27 cellular contexts compared by ENCODE assay signal in genomic region chr9:72465602-72466001, GRCh38. TPM values are rescaled to one million over a fixed set of nuclear protein-coding genes. Genes with fewer than 3 reads are reported as not detected.
A peak's percentile ranks its signal among the peaks of the same experiment; 100 is the strongest.
DNase-seq lines count a peak whose midpoint lies in the region; FAIRE-seq and TF ChIP-seq lines count a peak whose summit lies in the region.
"Had no signal": no experiment of that assay in that cellular context is flagged by ENCODE, and none has a peak within 500 bp of the region (broad histone marks: within the 10 kb centered on the region; RNA-seq: fewer than 3 reads in every experiment).

No MANE protein-coding gene starts in this region.

- no peaks in the 10 kb centered on the region; the same call in 1 of the 2 replicates for H3K27me3 Mint-ChIP-seq in HFFc6 (ENCODE audit: insufficient read depth)
- H3K27me3 Mint-ChIP-seq in T-helper 2 cell treated with Interferon-gamma antibody and Interleukin-4, amounts not matched to agents 5 μg/mL and 100 μg/mL, for 36 hours (ENCODE audit: low read depth), result no peaks in the 10 kb centered on the region
- H3K27me3 Mint-ChIP-seq: activated naive CD8-positive, alpha-beta T cell treated with anti-CD3 and anti-CD28 coated beads, Interleukin-2, amount 10 ng/mL, durations not matched to agents 7 days and 5 days had no signal

- H3K4me3 ChIP-seq in choroid plexus epithelial cell (ENCODE audit: low read depth, low read length), result no peak overlapping the region
- H3K4me3 ChIP-seq: gastroesophageal sphincter, left ventricle myocardium inferior, psoas muscle had no signal

- H3K9me3 Mint-ChIP-seq in HFFc6, result no peaks in the 10 kb centered on the region
- H3K9me3 Mint-ChIP-seq in T-helper 2 cell treated with Interferon-gamma antibody and Interleukin-4, amounts not matched to agents 5 μg/mL and 100 μg/mL, for 36 hours, result no peaks in the 10 kb centered on the region
- H3K9me3 Mint-ChIP-seq: activated naive CD8-positive, alpha-beta T cell treated with anti-CD3 and anti-CD28 coated beads, Interleukin-2, amount 10 ng/mL, durations not matched to agents 7 days and 5 days; naive B cell had no signal

- no peaks in the 10 kb centered on the region for H3K36me3 Mint-ChIP-seq in HFFc6 (ENCODE audit: low read depth)
- no peaks in the 10 kb centered on the region for H3K36me3 Mint-ChIP-seq in T-helper 2 cell treated with Interferon-gamma antibody and Interleukin-4, amounts not matched to agents 5 μg/mL and 100 μg/mL, for 36 hours (ENCODE audit: low read depth)
- H3K36me3 Mint-ChIP-seq: activated naive CD8-positive, alpha-beta T cell treated with anti-CD3 and anti-CD28 coated beads, Interleukin-2, amount 10 ng/mL, durations not matched to agents 7 days and 5 days; naive B cell had no signal

- no peak overlapping the region for H3K4me3 Mint-ChIP-seq in HFFc6
- H3K4me3 Mint-ChIP-seq in T-helper 2 cell treated with Interferon-gamma antibody and Interleukin-4, amounts not matched to agents 5 μg/mL and 100 μg/mL, for 36 hours, result no peak overlapping the region

- H3K4me1 Mint-ChIP-seq in HFFc6 (ENCODE audit: low read depth), result peaks cover 50% of the 10 kb centered on the region
- peaks cover 8% of the 10 kb centered on the region for H3K4me1 Mint-ChIP-seq in T-helper 2 cell treated with Interferon-gamma antibody and Interleukin-4, amounts not matched to agents 5 μg/mL and 100 μg/mL, for 36 hours (ENCODE audit: low read depth)
- H3K4me1 Mint-ChIP-seq: activated naive CD8-positive, alpha-beta T cell treated with anti-CD3 and anti-CD28 coated beads, Interleukin-2, amount 10 ng/mL, durations not matched to agents 7 days and 5 days had no signal

- TF ChIP-seq CTCF in HFFc6 (IDR thresholded peaks at IDR 0.05) (no peak), choroid plexus epithelial cell (conservative IDR thresholded peaks at IDR 0.05; ENCODE audit: low read depth, low read length) (no peak)

- peak; percentile 53 for FAIRE-seq in islet of Langerhans (lab: Jason Lieb, UNC)

- H3K27ac Mint-ChIP-seq in HFFc6, result peak overlapping the region; percentile 12; the same call in 1 of the 2 replicates
- H3K27ac Mint-ChIP-seq in T-helper 2 cell treated with Interferon-gamma antibody and Interleukin-4, amounts not matched to agents 5 μg/mL and 100 μg/mL, for 36 hours, result no peak overlapping the region
- H3K27ac Mint-ChIP-seq: activated naive CD8-positive, alpha-beta T cell treated with anti-CD3 and anti-CD28 coated beads, Interleukin-2, amount 10 ng/mL, durations not matched to agents 7 days and 5 days had no signal

- DNase-seq in ELR (ENCODE audit: low read depth) (peak; percentile 75), HFFc6 (peak; percentile 41), choroid plexus epithelial cell (ENCODE audit: low read depth) (peak; percentile 36), NCI-H2107 treated with DMSO at 0.1 percent for 48 hours (lab: John Stamatoyannopoulos, UW; ENCODE audit: unreplicated experiment) (no peak), ecto neural progenitor cell (ENCODE audit: low spot score) (no peak)
- DNase-seq in T-helper 2 cell treated with Interferon-gamma antibody and Interleukin-4, amounts not matched to agents 5 μg/mL and 100 μg/mL, for 36 hours (ENCODE audit: low spot score), result no peak
- DNase-seq in activated naive CD4-positive, alpha-beta T cell treated with anti-CD3 and anti-CD28 coated beads, Interleukin-2, amount 50 U/mL, for 16 hours, result no peak
- DNase-seq: activated CD4-positive, alpha-beta T cell treated with anti-CD3 and anti-CD28 coated beads for 4 hours; activated CD8-positive, alpha-beta memory T cell treated with anti-CD3 and anti-CD28 coated beads for 24 hours; activated effector memory CD4-positive, alpha-beta T cell treated with anti-CD3 and anti-CD28 coated beads, Interleukin-2, amount 50 U/mL, for 16 hours; activated naive CD8-positive, alpha-beta T cell treated with anti-CD3 and anti-CD28 coated beads, Interleukin-2, amount 10 ng/mL, durations not matched to agents 7 days and 5 days; DND-41; effector CD8-positive, alpha-beta T cell; GOT3; islet precursor cell; left ventricle myocardium inferior; naive B cell; NCI-H1105 treated with DMSO at 0.1 percent for 48 hours; NCI-H2029 treated with DMSO at 0.1 percent for 48 hours; psoas muscle; stimulated activated CD4-positive, alpha-beta T cell treated with anti-CD3 and anti-CD28 coated beads, Interleukin-15, amount 100 ng/mL, for 24 hours; stimulated activated naive CD4-positive, alpha-beta T cell treated with Interleukin-2 at 50 U/mL for 16 hours had no signal

RNA-seq across cellular contexts. Expression of gene TMC1, which starts 55.8 kb away (rescaled TPM):
- total RNA-seq in HFFc6 (2021; fragmentation: NEBNext Ultra II Directional; extraction: Animal tissue kit (Norgen Biotek cat#: 25700)), result 1 to 10 TPM in 2 of 6 experiments, under 1 TPM in 4; 0.09 to 1.1 (median 0.65) TPM
- total RNA-seq: activated naive CD8-positive, alpha-beta T cell treated with anti-CD3 and anti-CD28 coated beads, Interleukin-2, amount 10 ng/mL, durations not matched to agents 7 days and 5 days; esophagus muscularis mucosa; gastroesophageal sphincter; MCF 10A; T-helper 2 cell treated with Interferon-gamma antibody and Interleukin-4, amounts not matched to agents 100 ng/mL and 5 ng/mL, for 36 hours had no signal

Comparison
In these comparisons a context has a peak if more than half of its experiments do, and no peak if none do; other contexts are left out.
1. DNase-seq: peak in ELR (single experiment), HFFc6 (single experiment) and choroid plexus epithelial cell (single experiment); none in NCI-H2107 treated with DMSO at 0.1 percent for 48 hours (single experiment), T-helper 2 cell treated with Interferon-gamma antibody and Interleukin-4, amounts not matched to agents 5 μg/mL and 100 μg/mL, for 36 hours (single experiment), ecto neural progenitor cell (single experiment) and activated naive CD4-positive, alpha-beta T cell treated with anti-CD3 and anti-CD28 coated beads, Interleukin-2, amount 50 U/mL, for 16 hours (single experiment).